Comparison of ENCODE assay signal across 8 cellular contexts in the genomic region with DNA sequence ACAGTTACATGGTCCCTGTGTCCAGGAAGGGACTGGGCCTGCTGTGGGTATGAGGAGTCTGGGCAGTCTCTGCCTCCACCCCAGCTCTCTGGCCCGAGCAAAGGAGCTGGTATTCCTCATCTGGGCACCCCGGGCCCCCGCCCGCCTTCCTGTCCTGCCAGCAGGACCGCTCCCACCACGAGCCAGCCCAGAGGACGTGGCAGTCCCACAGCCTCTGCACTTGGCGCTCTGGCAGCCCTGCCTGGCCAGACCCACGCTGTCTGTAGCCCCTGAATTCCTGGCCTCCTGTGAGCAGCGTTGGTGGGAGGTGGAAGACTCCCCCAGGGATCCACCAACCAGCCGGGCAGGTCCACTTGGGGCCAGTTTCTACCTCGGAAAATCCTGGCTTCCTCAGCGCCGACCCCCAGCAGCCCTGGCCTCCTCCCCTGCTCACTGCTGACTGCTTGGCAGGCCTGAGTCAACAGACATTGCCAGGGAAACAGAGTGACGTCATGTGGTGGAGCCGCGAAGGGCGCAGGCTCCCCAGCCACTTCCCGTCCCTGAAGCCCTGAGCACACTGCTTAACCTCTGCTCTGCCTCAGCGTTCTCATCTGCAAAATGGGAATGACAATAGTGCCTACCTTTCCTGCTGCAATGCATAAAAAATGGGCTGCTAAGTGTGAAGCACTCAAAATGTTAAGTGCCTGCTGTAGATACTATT. TPM values are rescaled to one million over a fixed set of nuclear protein-coding genes. Genes with fewer than 3 reads are reported as not detected.
DNase-seq lines count a peak whose midpoint lies in the region; ATAC-seq, FAIRE-seq and TF ChIP-seq lines count a peak whose summit lies in the region.

No MANE protein-coding gene starts in this region.

- no peaks in the 10 kb centered on the region for H3K36me3 ChIP-seq in ovary
- peaks cover 75 to 93% (median 87%) of the 10 kb centered on the region in 3 donors for H3K36me3 ChIP-seq in tibial artery

- DNase-seq in AG04449 (ENCODE audit: low read depth, low spot score) (no peak), H54 (ENCODE audit: insufficient read length, low spot score) (peak; percentile 99), RKO (ENCODE audit: low spot score) (peak; percentile 93), activated gamma-delta T cell (lab: John Stamatoyannopoulos, UW) (peak; percentile 52), foreskin keratinocyte (peak; percentile 46 to 79), ovary (peak; percentile 90 to 91 (median 91)), tibial artery (peak; percentile 83 to 95), AML-193 (lab: John Stamatoyannopoulos, UW) (no peak)

- TF ChIP-seq POLR2A in H54 (IDR thresholded peaks at IDR 0.05; ENCODE audit: low read depth, low read length), result peak; percentile 78
- TF ChIP-seq POLR2A in ovary (IDR thresholded peaks at IDR 0.05), result no peak

- H3K4me3 ChIP-seq in AG04449 (ENCODE audit: low read depth, low read length) (peak overlapping the region; percentile 12; the same call in 1 of the 2 replicates), ovary (no peak overlapping the region), tibial artery (peak overlapping the region in 1 of 2 donors; percentile 3)

- intact Hi-C loops in ovary (cut with DNase I), result loop anchor here in 3 of 4 donors (10.0 kb wide), 3 partner anchors 103 to 343 kb away; no protein-coding TSS in a partner anchor
- intact Hi-C loops in tibial artery (cut with DNase I; ENCODE audit: low total_unique reads), result no loop called here

- peak; percentile 85 for ATAC-seq in foreskin keratinocyte

- POLR2A ChIA-PET in AG04449 (lab: Yijun Ruan, JAX), result no interaction called here

- no peaks in the 10 kb centered on the region for H3K9me3 ChIP-seq in ovary
- no peaks in the 10 kb centered on the region for H3K9me3 ChIP-seq in tibial artery

- H3K27ac ChIP-seq in foreskin keratinocyte (no peak overlapping the region), ovary (peak overlapping the region; percentile 77 to 94), tibial artery (peak overlapping the region; percentile 84 to 87)

- CTCF ChIA-PET in AG04449 (lab: Yijun Ruan, JAX), result interaction anchor here (5.0 kb wide), 1 partner anchor 36 kb away, joined by 19 read pairs; no protein-coding TSS in a partner anchor

- peak; percentile 55 for FAIRE-seq in H54 (lab: Jason Lieb, UNC)

- TF ChIP-seq EP300 in ovary (IDR thresholded peaks at IDR 0.05), result peak; percentile 12

- WGBS in ovary, 3 donors, result 9 to 12% (median 10%) methylated on average over 17 to 20 of the region's 20 CpGs

- H3K4me1 ChIP-seq in foreskin keratinocyte, result no peaks in the 10 kb centered on the region
- peaks cover 6% of the 10 kb centered on the region for H3K4me1 ChIP-seq in ovary (ENCODE audit: insufficient read depth)
- peaks cover 0 to 51% (median 35%) of the 10 kb centered on the region in 4 donors for H3K4me1 ChIP-seq in tibial artery

- peaks cover 25% of the 10 kb centered on the region for H3K27me3 ChIP-seq in foreskin keratinocyte
- H3K27me3 ChIP-seq in ovary, result no peaks in the 10 kb centered on the region
- H3K27me3 ChIP-seq in tibial artery, result no peaks in the 10 kb centered on the region

- TF ChIP-seq CTCF in AG04449 (IDR thresholded peaks at IDR 0.05; ENCODE audit: insufficient read depth, low read length, missing control alignments) (no peak), foreskin keratinocyte (conservative IDR thresholded peaks at IDR 0.05) (no peak), ovary (IDR thresholded peaks at IDR 0.05) (no peak), tibial artery (IDR thresholded peaks at IDR 0.05) (no peak)

RNA-seq across cellular contexts. Expression of gene LIMK1, which starts 21.6 kb away (rescaled TPM):
- total RNA-seq in foreskin keratinocyte (23.8 and 26.3 TPM in 2 replicates), ovary (10 to 100 TPM in 6 of 7 donors, 1 to 10 TPM in 1; 8.2 to 38.7 (median 29.1) TPM)
- polyA plus RNA-seq in foreskin keratinocyte (17.8 and 18.1 TPM in 2 replicates), ovary (10 to 100 TPM in 1 of 2 donors, 1 to 10 TPM in 1; 7.6 to 16.5 TPM)

RNA-seq across cellular contexts. Expression of gene ELN, which starts 34.0 kb away (rescaled TPM):
- total RNA-seq in foreskin keratinocyte (not detected in 2 replicates), ovary (10 to 100 TPM; 17.6 to 51.5 (median 39.1) TPM)
- polyA plus RNA-seq in foreskin keratinocyte (not detected in 2 replicates), ovary (10 to 100 TPM; 13.2 to 38.1 TPM)

Comparison
In these comparisons a context has a peak if more than half of its experiments do, and no peak if none do; other contexts are left out.
1. DNase-seq: peak in H54 (single experiment), RKO (single experiment), activated gamma-delta T cell (single experiment), foreskin keratinocyte (2 of 2), ovary (5 of 5) and tibial artery (2 of 2); none in AG04449 (single experiment) and AML-193 (0 of 2).
2. RNA of gene ELN, which starts 34.0 kb away (total RNA-seq): 17.6 to 51.5 TPM in ovary; not detected in foreskin keratinocyte; every median in the first group is over 10 times any median in the second.